In the genomic region with DNA sequence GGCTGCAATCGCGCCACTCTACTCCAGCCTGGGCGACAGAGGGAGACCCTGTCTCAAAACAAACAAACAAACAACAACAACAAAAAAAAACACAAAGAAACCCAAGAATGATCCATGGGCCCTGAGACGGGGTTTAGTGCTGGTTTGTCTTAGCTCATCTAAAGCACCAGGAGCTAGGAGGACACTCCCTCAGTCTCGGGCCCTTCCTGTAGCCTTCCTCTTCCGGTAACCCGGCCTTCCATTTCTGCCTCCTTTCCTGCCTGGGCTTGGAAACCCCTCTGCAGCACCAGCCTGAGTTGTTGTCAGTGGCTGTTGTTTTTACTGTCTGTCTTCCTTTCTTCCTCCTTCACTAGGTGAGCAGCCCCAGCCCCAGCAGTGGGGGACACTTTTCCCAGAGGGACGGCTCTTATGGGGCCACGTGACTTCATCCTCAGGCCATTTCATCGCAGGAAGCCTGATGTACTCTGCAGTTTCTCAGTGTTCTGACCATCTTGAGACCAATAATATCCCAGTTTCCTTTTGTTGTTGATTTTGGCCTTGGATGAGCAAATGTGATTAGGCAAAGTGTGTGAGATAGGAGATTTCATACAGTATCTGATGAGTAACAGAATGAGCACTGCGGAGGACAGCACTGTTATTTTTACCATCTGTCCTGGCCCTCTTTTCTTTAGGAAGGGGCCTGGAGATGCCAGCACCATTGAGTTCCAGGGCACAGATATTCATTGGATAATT, we compare ENCODE assay signal across 21 cellular contexts.
"Had no signal": no experiment of that assay in that cellular context is flagged by ENCODE, and none has a peak within 500 bp of the region (broad histone marks: within the 10 kb centered on the region; RNA-seq: fewer than 3 reads in every experiment).

No MANE protein-coding gene starts in this region.

- H3K36me3 Mint-ChIP-seq: activated naive CD8-positive, alpha-beta T cell treated with anti-CD3 and anti-CD28 coated beads, Interleukin-2, amount 10 ng/mL, durations not matched to agents 7 days and 5 days; memory B cell; stimulated activated memory B cell treated with anti-CD40 and anti-IgM and Interleukin-4, amounts not matched to agents 10 μg/mL and 1 μg/mL and 100 μg/mL, for 72 hours; WTC11 had no signal

- H3K4me1 Mint-ChIP-seq: activated naive CD8-positive, alpha-beta T cell treated with anti-CD3 and anti-CD28 coated beads, Interleukin-2, amount 10 ng/mL, durations not matched to agents 7 days and 5 days; memory B cell; stimulated activated memory B cell treated with anti-CD40 and anti-IgM and Interleukin-4, amounts not matched to agents 10 μg/mL and 1 μg/mL and 100 μg/mL, for 72 hours; WTC11 had no signal

- H3K36me3 ChIP-seq: breast epithelium, gastrocnemius medialis, heart right ventricle, SJSA1 had no signal

- H3K4me1 ChIP-seq: breast epithelium, gastrocnemius medialis, SJSA1 had no signal

- H3K9me3 Mint-ChIP-seq: effector memory CD8-positive, alpha-beta T cell; stimulated activated memory B cell treated with anti-CD40 and anti-IgM and Interleukin-4, amounts not matched to agents 10 μg/mL and 1 μg/mL and 100 μg/mL, for 72 hours had no signal

- FAIRE-seq: small intestine had no signal

- H3K27me3 Mint-ChIP-seq: activated CD4-positive, alpha-beta memory T cell treated with anti-CD3 and anti-CD28 coated beads for 36 hours; activated naive CD8-positive, alpha-beta T cell treated with anti-CD3 and anti-CD28 coated beads, Interleukin-2, amount 10 ng/mL, durations not matched to agents 7 days and 5 days; effector memory CD8-positive, alpha-beta T cell; stimulated activated memory B cell treated with anti-CD40 and anti-IgM and Interleukin-4, amounts not matched to agents 10 μg/mL and 1 μg/mL and 100 μg/mL, for 72 hours had no signal

- ATAC-seq: effector memory CD8-positive, alpha-beta T cell; gastrocnemius medialis; left ventricle myocardium superior; stimulated activated memory B cell treated with anti-CD40 and anti-IgM and Interleukin-4, amounts not matched to agents 10 μg/mL and 1 μg/mL and 100 μg/mL, for 72 hours; WTC11 had no signal

- H3K9me3 ChIP-seq: gastrocnemius medialis, SJSA1 had no signal

- H3K27me3 ChIP-seq: breast epithelium, gastrocnemius medialis, heart right ventricle, SJSA1 had no signal

- H3K4me3 Mint-ChIP-seq: activated CD4-positive, alpha-beta memory T cell treated with anti-CD3 and anti-CD28 coated beads for 36 hours; activated naive CD8-positive, alpha-beta T cell treated with anti-CD3 and anti-CD28 coated beads, Interleukin-2, amount 10 ng/mL, durations not matched to agents 7 days and 5 days; activated T-helper 1 cell treated with anti-CD3 and anti-CD28 coated beads, Interleukin-12 subunit alpha, Interleukin-12 subunit beta, Interleukin-2, Interleukin-4 antibody, amounts not matched to agents 30 ng/mL and 10 ng/mL and 1 ng/mL, durations not matched to agents 14 hours and 24 hours and 36 hours; effector memory CD8-positive, alpha-beta T cell; memory B cell; stimulated activated memory B cell treated with anti-CD40 and anti-IgM and Interleukin-4, amounts not matched to agents 10 μg/mL and 1 μg/mL and 100 μg/mL, for 72 hours; WTC11 had no signal

- H3K27ac Mint-ChIP-seq: activated CD4-positive, alpha-beta memory T cell treated with anti-CD3 and anti-CD28 coated beads for 36 hours; activated naive CD8-positive, alpha-beta T cell treated with anti-CD3 and anti-CD28 coated beads, Interleukin-2, amount 10 ng/mL, durations not matched to agents 7 days and 5 days; activated T-helper 1 cell treated with anti-CD3 and anti-CD28 coated beads, Interleukin-12 subunit alpha, Interleukin-12 subunit beta, Interleukin-2, Interleukin-4 antibody, amounts not matched to agents 30 ng/mL and 10 ng/mL and 1 ng/mL, durations not matched to agents 14 hours and 24 hours and 36 hours; effector memory CD8-positive, alpha-beta T cell; memory B cell; stimulated activated memory B cell treated with anti-CD40 and anti-IgM and Interleukin-4, amounts not matched to agents 10 μg/mL and 1 μg/mL and 100 μg/mL, for 72 hours; WTC11 had no signal

- H3K4me3 ChIP-seq: breast epithelium, gastrocnemius medialis, heart right ventricle, SJSA1 had no signal

- DNase-seq: activated CD4-positive, alpha-beta memory T cell treated with anti-CD3 and anti-CD28 coated beads for 36 hours; activated CD4-positive, alpha-beta T cell treated with anti-CD3 and anti-CD28 coated beads for 4 hours; activated naive CD4-positive, alpha-beta T cell; activated naive CD8-positive, alpha-beta T cell treated with anti-CD3 and anti-CD28 coated beads, Interleukin-2, amount 10 ng/mL, durations not matched to agents 7 days and 5 days; activated T-cell treated with anti-CD3 and anti-CD28 coated beads for 4 hours; cerebellar nuclear complex; effector memory CD8-positive, alpha-beta T cell; gastrocnemius medialis; heart right ventricle; left ventricle myocardium superior; occipital lobe; small intestine; stimulated activated CD4-positive, alpha-beta T cell treated with anti-CD3 and anti-CD28 coated beads, Interleukin-4, amount 100 ng/mL, for 24 hours; SW 1271 had no signal

- H3K27ac ChIP-seq: breast epithelium, epithelial cell of prostate, gastrocnemius medialis, heart right ventricle, SJSA1 had no signal
